Comparison of ENCODE assay signal across 1 cellular context in genomic region chr4:156329779-156330178, GRCh38.
TF ChIP-seq lines count a peak whose summit lies in the region.

No MANE protein-coding gene starts in this region.

TF ChIP-seq in IMR-90, 13 proteins besides CTCF, POLR2A, EP300 and RAD21:
- no peak for TF ChIP-seq ELK1 (IDR thresholded peaks at IDR 0.05; ENCODE audit: borderline replicate concordance, low read depth, low read length)
- no peak for TF ChIP-seq CHD1 (IDR thresholded peaks at IDR 0.05; ENCODE audit: low read depth, low read length)
- no peak for TF ChIP-seq MAFK (IDR thresholded peaks at IDR 0.05; ENCODE audit: low read depth, low read length)
- no peak for TF ChIP-seq SMC3 (IDR thresholded peaks at IDR 0.05; ENCODE audit: low read depth, low read length)
- no peak for TF ChIP-seq RCOR1 (IDR thresholded peaks at IDR 0.05; ENCODE audit: insufficient replicate concordance, low read length)
- TF ChIP-seq USF2 (IDR thresholded peaks at IDR 0.05; ENCODE audit: low read depth, low read length): no peak
- TF ChIP-seq MXI1 (IDR thresholded peaks at IDR 0.05; ENCODE audit: borderline replicate concordance, low read depth, low read length): no peak
- TF ChIP-seq RFX5 (IDR thresholded peaks at IDR 0.05; ENCODE audit: low read depth, low read length): no peak
- no peak for TF ChIP-seq NFE2L2 (IDR thresholded peaks at IDR 0.05; ENCODE audit: low read depth, low read length)
- TF ChIP-seq CEBPB (IDR thresholded peaks at IDR 0.05; ENCODE audit: low read depth, low read length): no peak
- no peak for TF ChIP-seq MAZ (IDR thresholded peaks at IDR 0.05; ENCODE audit: borderline replicate concordance, low read depth, low read length)
- TF ChIP-seq FOS (IDR thresholded peaks at IDR 0.05; ENCODE audit: low read depth, low read length): no peak
- TF ChIP-seq BHLHE40 (IDR thresholded peaks at IDR 0.05; ENCODE audit: low read depth, low read length): no peak
TF ChIP-seq in IMR-90: peak in this region for 0.
